2 cellular contexts compared by ENCODE assay signal in genomic region chr7:114957434-114957833, GRCh38.
TF ChIP-seq lines count a peak whose summit lies in the region.

No MANE protein-coding gene starts in this region.

TF ChIP-seq in GM12891, 5 proteins besides CTCF, POLR2A, EP300 and RAD21 (continued from another document):
- TF ChIP-seq POLR2AphosphoS5 (IDR thresholded peaks at IDR 0.05; ENCODE audit: low read depth, low read length) (no peak), SPI1 (IDR thresholded peaks at IDR 0.05; ENCODE audit: low read depth, low read length) (peak; percentile 47; the same call in 1 of the 2 replicates), TAF1 (IDR thresholded peaks at IDR 0.05; ENCODE audit: low read depth, low read length) (no peak)

TF ChIP-seq in HEK293T, 16 proteins besides CTCF, POLR2A, EP300 and RAD21 (continued from another document):
- TF ChIP-seq L3MBTL2 (conservative IDR thresholded peaks at IDR 0.05) = no peak
- TF ChIP-seq FOXK2 (IDR thresholded peaks at IDR 0.05) = no peak
- no peak for TF ChIP-seq CTBP1 (IDR thresholded peaks at IDR 0.05; ENCODE audit: borderline replicate concordance)
- TF ChIP-seq SP1 (IDR thresholded peaks at IDR 0.05) = no peak
- no peak for TF ChIP-seq SUZ12 (IDR thresholded peaks at IDR 0.05)
- TF ChIP-seq PKNOX1 (IDR thresholded peaks at IDR 0.05) = no peak
- no peak for TF ChIP-seq FOXA1 (IDR thresholded peaks at IDR 0.05)
- no peak for TF ChIP-seq LEF1 (IDR thresholded peaks at IDR 0.05; ENCODE audit: borderline replicate concordance)
- no peak for TF ChIP-seq FOXM1 (IDR thresholded peaks at IDR 0.05; ENCODE audit: borderline replicate concordance)
- no peak for TF ChIP-seq HDGF (IDR thresholded peaks at IDR 0.05; ENCODE audit: borderline replicate concordance)
- TF ChIP-seq NFRKB (IDR thresholded peaks at IDR 0.05) = no peak
TF ChIP-seq in HEK293T: peak in this region for 0.
